Comparison of ENCODE assay signal across 8 cellular contexts in the genomic region with DNA sequence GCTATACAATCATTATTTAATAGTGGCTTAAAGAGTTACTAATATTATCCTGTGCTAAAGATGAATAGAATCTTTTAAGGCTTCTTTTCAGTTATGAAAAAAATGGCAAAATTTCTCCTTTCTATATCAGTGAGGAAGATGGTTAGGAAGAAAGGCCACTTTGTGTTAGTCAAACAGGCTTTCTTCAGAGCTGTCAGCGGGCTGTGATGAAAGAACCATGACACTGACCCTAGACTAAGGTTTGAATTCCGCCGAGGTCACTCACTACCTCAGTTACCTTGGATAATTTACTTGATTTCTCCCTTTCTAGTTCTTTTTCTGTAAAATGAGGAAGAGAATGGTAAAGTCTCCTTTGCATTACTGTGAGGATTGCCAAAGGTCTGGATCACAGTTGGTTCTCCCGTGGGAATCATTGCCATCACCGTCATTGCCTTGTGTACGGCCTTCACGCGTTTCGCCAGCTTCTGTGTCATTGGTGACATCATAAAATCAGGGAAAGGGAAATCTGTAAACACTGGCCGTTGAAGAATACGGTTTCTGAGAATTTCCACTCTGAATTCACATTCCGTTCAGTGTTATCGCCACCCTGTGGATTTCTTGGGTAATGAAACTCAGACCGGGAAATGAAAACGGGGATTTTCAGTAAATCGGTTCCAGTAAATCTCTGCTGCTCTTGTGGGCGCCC. TPM values are rescaled to one million over a fixed set of nuclear protein-coding genes. Genes with fewer than 3 reads are reported as not detected.
DNase-seq lines count a peak whose midpoint lies in the region; TF ChIP-seq lines count a peak whose summit lies in the region.

No MANE protein-coding gene starts in this region.

- H3K4me3 Mint-ChIP-seq in activated naive CD4-positive, alpha-beta T cell treated with anti-CD3 and anti-CD28 coated beads, Interleukin-2, amount 10 ng/mL, durations not matched to agents 7 days and 5 days, result no peak overlapping the region

- TF ChIP-seq CTCF in ovary (IDR thresholded peaks at IDR 0.05), result peak; percentile 59 to 93 (median 93)
- peak; percentile 86 to 97 (median 91) for TF ChIP-seq CTCF in tibial nerve (IDR thresholded peaks at IDR 0.05)

- CTCF ChIA-PET in activated naive CD4-positive, alpha-beta T cell treated with anti-CD3 and anti-CD28 coated beads, Interleukin-2, amount 10 ng/mL, durations not matched to agents 7 days and 5 days (lab: Charles Lee), result interaction anchor here (0.6 to 2.0 kb wide), 22 partner anchors 14 to 738 kb away, joined by 3 to 14 read pairs (median 4); a partner anchor contains a TSS

- H3K27ac ChIP-seq in SJSA1, result peak overlapping the region; percentile 54
- H3K27ac ChIP-seq in ovary, result peak overlapping the region in 1 of 2 donors; percentile 16
- peak overlapping the region; percentile 38 to 86 (median 56) for H3K27ac ChIP-seq in tibial nerve

- H3K9me3 ChIP-seq in SJSA1 (replicated peaks) (no peaks in the 10 kb centered on the region), ovary (no peaks in the 10 kb centered on the region), tibial nerve (no peaks in the 10 kb centered on the region)

- H3K9me3 Mint-ChIP-seq in activated naive CD4-positive, alpha-beta T cell treated with anti-CD3 and anti-CD28 coated beads, Interleukin-2, amount 10 ng/mL, durations not matched to agents 7 days and 5 days, result no peaks in the 10 kb centered on the region

- H3K4me3 ChIP-seq in SJSA1 (peak overlapping the region; percentile 14), ovary (peak overlapping the region; percentile 33), tibial nerve (peak overlapping the region in 2 of 4 donors; percentile 10 to 43)

- H3K36me3 ChIP-seq in SJSA1 (no peaks in the 10 kb centered on the region), ovary (no peaks in the 10 kb centered on the region), tibial nerve (no peaks in the 10 kb centered on the region)

- H3K27me3 Mint-ChIP-seq in activated naive CD4-positive, alpha-beta T cell treated with anti-CD3 and anti-CD28 coated beads, Interleukin-2, amount 10 ng/mL, durations not matched to agents 7 days and 5 days, result peaks cover 33% of the 10 kb centered on the region

- no peaks in the 10 kb centered on the region for H3K36me3 Mint-ChIP-seq in activated naive CD4-positive, alpha-beta T cell treated with anti-CD3 and anti-CD28 coated beads, Interleukin-2, amount 10 ng/mL, durations not matched to agents 7 days and 5 days

- H3K4me1 ChIP-seq in SJSA1 (replicated peaks), result peaks cover 15% of the 10 kb centered on the region
- H3K4me1 ChIP-seq in ovary (ENCODE audit: insufficient read depth), result no peaks in the 10 kb centered on the region
- peaks cover 0 to 13% (median 0%) of the 10 kb centered on the region in 4 donors for H3K4me1 ChIP-seq in tibial nerve

- DNase-seq in ELR (ENCODE audit: low read depth) (peak; percentile 95), H4 (ENCODE audit: low spot score) (peak; percentile 95), M059J (ENCODE audit: low read depth) (peak; percentile 91), SJSA1 (ENCODE audit: low read depth in 1 of 2, low spot score in 2 of 2) (peak; percentile 75 to 88), glomerular endothelial cell (ENCODE audit: extremely low read depth, low read depth, low spot score) (peak; percentile 96), ovary (peak; percentile 55 to 89 (median 65)), tibial nerve (ENCODE audit: low spot score in 2 of 2) (peak; percentile 71 to 97)
- peak; percentile 76 for DNase-seq in activated naive CD4-positive, alpha-beta T cell treated with anti-CD3 and anti-CD28 coated beads, Interleukin-2, amount 10 ng/mL, durations not matched to agents 7 days and 5 days

- no peak for TF ChIP-seq POLR2A in ovary (IDR thresholded peaks at IDR 0.05)
- peak in 1 of 2 donors; percentile 37 for TF ChIP-seq POLR2A in tibial nerve (IDR thresholded peaks at IDR 0.05)

- TF ChIP-seq EP300 in ovary (IDR thresholded peaks at IDR 0.05) (peak; percentile 96), tibial nerve (IDR thresholded peaks at IDR 0.05) (peak; percentile 88 to 89)

- no peak overlapping the region for H3K27ac Mint-ChIP-seq in activated naive CD4-positive, alpha-beta T cell treated with anti-CD3 and anti-CD28 coated beads, Interleukin-2, amount 10 ng/mL, durations not matched to agents 7 days and 5 days

- intact Hi-C loops in ovary (cut with DNase I), result no loop called here

- peaks cover 15% of the 10 kb centered on the region for H3K4me1 Mint-ChIP-seq in activated naive CD4-positive, alpha-beta T cell treated with anti-CD3 and anti-CD28 coated beads, Interleukin-2, amount 10 ng/mL, durations not matched to agents 7 days and 5 days

- H3K27me3 ChIP-seq in SJSA1 (replicated peaks), result no peaks in the 10 kb centered on the region
- H3K27me3 ChIP-seq in ovary, result no peaks in the 10 kb centered on the region
- no peaks in the 10 kb centered on the region for H3K27me3 ChIP-seq in tibial nerve

- WGBS in ovary, 3 donors, result 4 to 5% (median 5%) methylated on average over 17 of the region's 17 CpGs
- WGBS in tibial nerve, 2 donors, result 5 to 6% methylated on average over 17 of the region's 17 CpGs

RNA-seq across cellular contexts. Expression of a gene that starts 26.7 kb away (rescaled TPM):
- 55.7 and 96.7 TPM in 2 replicates for total RNA-seq in H4 (2014; rRNA removed; shearing (Covaris generic))
- total RNA-seq in M059J (2014; rRNA removed; shearing (Covaris generic)), result 44.7 and 46.6 TPM in 2 replicates
- total RNA-seq in SJSA1 (2014; rRNA removed; shearing (Covaris generic)), result 95.2 and 104 TPM in 2 replicates
- 335 and 368 TPM in 2 replicates for total RNA-seq in glomerular endothelial cell
- 100 to 1,000 TPM; 241 to 404 (median 275) TPM for total RNA-seq in ovary
- 100 to 1,000 TPM; 193 to 302 TPM for polyA plus RNA-seq in ovary
- 100 to 1,000 TPM; 264 to 714 (median 382) TPM for total RNA-seq in tibial nerve

RNA-seq across cellular contexts. Expression of a gene that starts 52.6 kb away (rescaled TPM):
- not detected in 2 replicates for total RNA-seq in H4 (2014; rRNA removed; shearing (Covaris generic))
- not detected in 2 replicates for total RNA-seq in M059J (2014; rRNA removed; shearing (Covaris generic))
- not detected in 2 replicates for total RNA-seq in SJSA1 (2014; rRNA removed; shearing (Covaris generic))
- total RNA-seq in glomerular endothelial cell (0.18 TPM in 1 of 2 replicates, not detected in the other), ovary (not detected), tibial nerve (1 to 10 TPM in 1 of 4 donors, not detected in 3; 1.5 TPM)
- polyA plus RNA-seq in ovary, result not detected

RNA-seq across cellular contexts. Expression of a gene that starts 57.2 kb away (rescaled TPM):
- not detected in 2 replicates for total RNA-seq in H4 (2014; rRNA removed; shearing (Covaris generic))
- total RNA-seq in M059J (2014; rRNA removed; shearing (Covaris generic)), result not detected in 2 replicates
- not detected in 2 replicates for total RNA-seq in SJSA1 (2014; rRNA removed; shearing (Covaris generic))
- total RNA-seq in glomerular endothelial cell, result not detected in 2 replicates
- total RNA-seq in ovary, result not detected
- not detected for polyA plus RNA-seq in ovary
- not detected for total RNA-seq in tibial nerve
